8 cellular contexts compared by ENCODE assay signal in the genomic region with DNA sequence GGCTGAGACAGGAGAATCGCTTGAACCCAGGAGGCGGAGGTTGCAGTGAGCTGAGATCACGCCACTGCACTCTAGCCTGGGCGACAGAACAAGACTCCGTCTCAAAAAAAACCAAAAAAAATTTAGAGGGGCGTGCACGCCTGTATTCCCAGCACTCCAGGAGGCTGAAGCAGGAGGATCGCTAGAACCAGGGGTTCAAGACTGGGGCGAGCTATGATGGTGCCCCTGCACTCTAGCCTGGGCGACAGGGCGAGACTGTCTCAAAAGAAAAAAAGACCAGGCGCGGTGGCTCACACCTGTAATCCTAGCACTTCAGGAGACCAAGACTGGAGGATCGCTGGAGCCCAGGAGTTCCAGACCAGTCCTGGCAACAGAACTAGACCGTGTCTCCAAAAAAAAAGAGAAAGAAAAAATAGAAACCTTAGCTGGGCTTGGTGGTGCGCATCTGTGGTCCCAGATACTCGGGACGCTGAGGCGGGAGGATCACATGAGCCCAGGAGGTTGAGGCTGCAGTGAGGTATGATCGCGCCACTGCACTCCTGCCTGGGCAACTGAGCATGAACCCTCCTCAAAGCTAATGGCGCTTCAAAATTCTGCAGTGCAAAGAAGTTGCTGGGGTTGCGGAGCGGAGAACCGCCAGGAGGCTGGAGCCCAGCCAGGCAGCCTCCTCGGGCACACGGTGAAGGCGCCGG. TPM values are rescaled to one million over a fixed set of nuclear protein-coding genes. Genes with fewer than 3 reads are reported as not detected.
DNase-seq lines count a peak whose midpoint lies in the region; ATAC-seq and TF ChIP-seq lines count a peak whose summit lies in the region.

No MANE protein-coding gene starts in this region.

- no peaks in the 10 kb centered on the region for H3K9me3 ChIP-seq in Caco-2
- H3K9me3 ChIP-seq in SU-DHL-6 (ENCODE audit: insufficient read depth, low read length): no peaks in the 10 kb centered on the region
- no peaks in the 10 kb centered on the region for H3K9me3 ChIP-seq in gastroesophageal sphincter

- H3K36me3 Mint-ChIP-seq in Caco-2 (ENCODE audit: insufficient read depth, unreplicated experiment) (peaks cover 23% of the 10 kb centered on the region), GM23338 (ENCODE audit: low read depth) (peaks cover 9% of the 10 kb centered on the region; the same call in 1 of the 3 replicates)

- peak overlapping the region; percentile 100 for H3K27ac ChIP-seq in GM23338 (ENCODE audit: low read depth)
- H3K27ac ChIP-seq in SU-DHL-6 (ENCODE audit: low read depth, low read length): peak overlapping the region; percentile 92
- peak overlapping the region; percentile 87 to 98 (median 96) for H3K27ac ChIP-seq in gastroesophageal sphincter

- no peaks in the 10 kb centered on the region; the same call in 1 of the 2 replicates for H4K20me1 ChIP-seq in GM23338 (replicated peaks; ENCODE audit: insufficient read depth)
- H4K20me1 ChIP-seq in SU-DHL-6 (ENCODE audit: low read depth, low read length): no peaks in the 10 kb centered on the region

- no peak for TF ChIP-seq EP300 in gastroesophageal sphincter (IDR thresholded peaks at IDR 0.05)

- 6 to 8% methylated on average over 18 to 21 of the region's 29 CpGs for WGBS in gastroesophageal sphincter (ENCODE audit: low coverage in 1 of 2), 2 donors

- H3K79me2 ChIP-seq in GM23338 (replicated peaks; ENCODE audit: insufficient read depth) (peaks cover 5% of the 10 kb centered on the region), SU-DHL-6 (ENCODE audit: insufficient read depth, low read length) (peaks cover 14% of the 10 kb centered on the region)

- peaks cover 17% of the 10 kb centered on the region for H3K4me1 Mint-ChIP-seq in Caco-2 (ENCODE audit: low read depth, unreplicated experiment)
- H3K4me1 Mint-ChIP-seq in GM23338: peaks cover 6% of the 10 kb centered on the region; the same call in 2 of the 3 replicates

- H3K27ac Mint-ChIP-seq in Caco-2 (ENCODE audit: unreplicated experiment): peak overlapping the region; percentile 99
- peak overlapping the region; percentile 99 for H3K27ac Mint-ChIP-seq in GM23338

- no peaks in the 10 kb centered on the region for H3K27me3 ChIP-seq in Caco-2 (replicated peaks; ENCODE audit: control insufficient read depth, insufficient read depth, low read length)
- H3K27me3 ChIP-seq in GM23338 (ENCODE audit: insufficient read depth): peaks cover 21% of the 10 kb centered on the region
- H3K27me3 ChIP-seq in SU-DHL-6 (ENCODE audit: low read length): no peaks in the 10 kb centered on the region
- no peaks in the 10 kb centered on the region for H3K27me3 ChIP-seq in gastroesophageal sphincter

- H3K4me2 ChIP-seq in GM23338: peak overlapping the region; percentile 96
- H3K4me2 ChIP-seq in SU-DHL-6 (ENCODE audit: low read depth, low read length, poor library complexity, severe bottlenecking): peak overlapping the region; percentile 94

- no peak for ATAC-seq in GM23338
- no peak for ATAC-seq in gastroesophageal sphincter
- peak; percentile 49 for ATAC-seq in sciatic nerve

- no peaks in the 10 kb centered on the region for H3K27me3 Mint-ChIP-seq in Caco-2 (ENCODE audit: insufficient read depth, unreplicated experiment)
- H3K27me3 Mint-ChIP-seq in GM23338 (ENCODE audit: insufficient read depth, low read depth, poor library complexity): peaks cover 25% of the 10 kb centered on the region

- no peak for DNase-seq in Caco-2
- no peak for DNase-seq in GM23338 (ENCODE audit: low spot score)
- no peak for DNase-seq in sciatic nerve (ENCODE audit: low spot score)
- DNase-seq in HCEC 1CT: no peak
- no peak for DNase-seq in activated CD4-positive, alpha-beta T cell treated with anti-CD3 and anti-CD28 coated beads, Interleukin-2, amount 50 U/mL, for 48 hours
- DNase-seq in NCI-H510A (lab: John Stamatoyannopoulos, UW): no peak

- H3K9me2 ChIP-seq in GM23338 (ENCODE audit: insufficient read depth) (no peaks in the 10 kb centered on the region), SU-DHL-6 (replicated peaks; ENCODE audit: insufficient read depth, low read length) (no peaks in the 10 kb centered on the region)

- peak overlapping the region; percentile 99 for H3K4me3 Mint-ChIP-seq in Caco-2 (ENCODE audit: unreplicated experiment)
- H3K4me3 Mint-ChIP-seq in GM23338: peak overlapping the region; percentile 99

- TF ChIP-seq POLR2A in gastroesophageal sphincter (IDR thresholded peaks at IDR 0.05): no peak

- H3K4me3 ChIP-seq in Caco-2 (ENCODE audit: low read depth, low read length) (peak overlapping the region; percentile 95), GM23338 (peak overlapping the region; percentile 99), SU-DHL-6 (ENCODE audit: insufficient read depth, low read length, poor library complexity, severe bottlenecking) (peak overlapping the region; percentile 71), gastroesophageal sphincter (peak overlapping the region; percentile 74 to 96)

- TSS peak; percentile 79 for BruUV-seq in Caco-2 (replicated peaks; lab: Mats Ljungman, UMichigan)

- intact Hi-C loops in Caco-2 (cut with micrococcal nuclease; ENCODE audit: unreplicated experiment) (no loop called here), sciatic nerve (cut with DNase I) (no loop called here)

- H3K9me3 Mint-ChIP-seq in Caco-2 (ENCODE audit: unreplicated experiment) (no peaks in the 10 kb centered on the region), GM23338 (no peaks in the 10 kb centered on the region)

- peak overlapping the region; percentile 84 for H3K9ac ChIP-seq in SU-DHL-6 (ENCODE audit: low read length)

- TF ChIP-seq CTCF in Caco-2 (IDR thresholded peaks at IDR 0.05; ENCODE audit: insufficient read depth in 1 of 2, low read depth in 1 of 2, low read length in 1 of 2, severe bottlenecking in 1 of 2, unreplicated experiment in 1 of 2) (no peak), GM23338 (conservative IDR thresholded peaks at IDR 0.05; ENCODE audit: low read depth in 2 of 2) (no peak), SU-DHL-6 (IDR thresholded peaks at IDR 0.05; ENCODE audit: insufficient read depth, low read length, poor library complexity, severe bottlenecking) (no peak), gastroesophageal sphincter (IDR thresholded peaks at IDR 0.05) (peak in 2 of 4 experiments; percentile 16 to 18)

- CTCF ChIA-PET in Caco-2 (lab: Charles Lee): no interaction called here

- H3K36me3 ChIP-seq in Caco-2 (ENCODE audit: control insufficient read depth, insufficient read depth, low read length): no peaks in the 10 kb centered on the region
- no peaks in the 10 kb centered on the region for H3K36me3 ChIP-seq in GM23338 (ENCODE audit: insufficient read depth)
- no peaks in the 10 kb centered on the region for H3K36me3 ChIP-seq in SU-DHL-6 (ENCODE audit: low read length)
- H3K36me3 ChIP-seq in gastroesophageal sphincter: peaks cover 0 to 27% of the 10 kb centered on the region in 2 donors

- H2AFZ ChIP-seq in GM23338 (peak overlapping the region; percentile 94), SU-DHL-6 (ENCODE audit: low read depth, low read length, severe bottlenecking) (peak overlapping the region; percentile 62)

- POLR2A ChIA-PET in Caco-2 (lab: Charles Lee): interaction anchor here (0.6 to 2.1 kb wide), 4 partner anchors 22 to 122 kb away, joined by 3 to 23 read pairs (median 4); a partner anchor contains a TSS

- H3F3A ChIP-seq in GM23338 (replicated peaks; ENCODE audit: low read depth) (peaks cover 23% of the 10 kb centered on the region), SU-DHL-6 (ENCODE audit: insufficient read depth) (peaks cover 31% of the 10 kb centered on the region)

- H3K4me1 ChIP-seq in Caco-2 (peaks cover 20% of the 10 kb centered on the region), GM23338 (ENCODE audit: insufficient read depth) (no peaks in the 10 kb centered on the region; the same call in 1 of the 2 replicates), gastroesophageal sphincter (peaks cover 0 to 61% (median 17%) of the 10 kb centered on the region in 3 donors)

TF ChIP-seq in GM23338, 12 proteins besides CTCF, POLR2A, EP300 and RAD21 (continues in another document):
- no peak for TF ChIP-seq JUNB (IDR thresholded peaks at IDR 0.05; ENCODE audit: unreplicated experiment)
- 0 out of 2 replicates have a peak, but pooled peaks have one; percentile 26 for TF ChIP-seq ZNF114 (CRISPR knock-in tag; IDR thresholded peaks at IDR 0.05)
- TF ChIP-seq STAT1 (IDR thresholded peaks at IDR 0.05; ENCODE audit: unreplicated experiment): no peak
- TF ChIP-seq ZNF331 (CRISPR knock-in tag; IDR thresholded peaks at IDR 0.05; ENCODE audit: low read depth): no peak

RNA-seq across cellular contexts. Expression of a gene that starts 0.4 kb away (rescaled TPM):
- total RNA-seq in Caco-2 (2022) (3.2 and 3.7 TPM in 2 replicates), gastroesophageal sphincter (1 to 10 TPM; 4.8 to 8.1 (median 6.6) TPM), sciatic nerve (2.5 TPM)
- total RNA-seq in GM23338 (2014; rRNA removed; shearing (Covaris generic)): 5.0 and 5.7 TPM in 2 replicates
- 2.4 and 2.7 TPM in 2 replicates for polyA plus RNA-seq in GM23338 (2016; fragmentation: Nextera tagmentation; extraction: Ambion mirVana)

RNA-seq across cellular contexts. Expression of a gene that starts 7.0 kb away (rescaled TPM):
- total RNA-seq in Caco-2 (2022) (8.8 and 10.1 TPM in 2 replicates), gastroesophageal sphincter (10 to 100 TPM; 13.0 to 21.0 (median 14.8) TPM), sciatic nerve (21.1 TPM)
- 11.3 and 12.0 TPM in 2 replicates for total RNA-seq in GM23338 (2014; rRNA removed; shearing (Covaris generic))
- polyA plus RNA-seq in GM23338 (2016; fragmentation: Nextera tagmentation; extraction: Ambion mirVana): 10.7 and 11.1 TPM in 2 replicates

RNA-seq across cellular contexts. Expression of a gene that starts 7.2 kb away (rescaled TPM):
- total RNA-seq in Caco-2 (2022) (81.1 and 81.2 TPM in 2 replicates), gastroesophageal sphincter (100 to 1,000 TPM in 1 of 4 donors, 10 to 100 TPM in 3; 36.3 to 107 (median 68.7) TPM), sciatic nerve (30.6 TPM)
- total RNA-seq in GM23338 (2014; rRNA removed; shearing (Covaris generic)): 125 and 141 TPM in 2 replicates
- 54.9 and 56.3 TPM in 2 replicates for polyA plus RNA-seq in GM23338 (2016; fragmentation: Nextera tagmentation; extraction: Ambion mirVana)

RNA-seq across cellular contexts. Expression of a gene that starts 22.3 kb away (rescaled TPM):
- total RNA-seq in Caco-2 (2022) (107 and 110 TPM in 2 replicates), gastroesophageal sphincter (100 to 1,000 TPM; 109 to 228 (median 148) TPM), sciatic nerve (114 TPM)
- 138 and 145 TPM in 2 replicates for total RNA-seq in GM23338 (2014; rRNA removed; shearing (Covaris generic))
- polyA plus RNA-seq in GM23338 (2016; fragmentation: Nextera tagmentation; extraction: Ambion mirVana): 329 and 333 TPM in 2 replicates

RNA-seq across cellular contexts. Expression of a gene that starts 24.9 kb away (rescaled TPM):
- 14.9 and 16.2 TPM in 2 replicates for total RNA-seq in Caco-2 (2022)
- total RNA-seq in GM23338 (2014; rRNA removed; shearing (Covaris generic)): 12.2 and 13.3 TPM in 2 replicates
- 9.5 and 14.4 TPM in 2 replicates for polyA plus RNA-seq in GM23338 (2016; fragmentation: Nextera tagmentation; extraction: Ambion mirVana)
- total RNA-seq in gastroesophageal sphincter: 10 to 100 TPM; 21.8 to 29.3 (median 24.7) TPM
- total RNA-seq in sciatic nerve: 19.5 TPM
